ENCODE assay signal across 1 cellular context in the genomic region with DNA sequence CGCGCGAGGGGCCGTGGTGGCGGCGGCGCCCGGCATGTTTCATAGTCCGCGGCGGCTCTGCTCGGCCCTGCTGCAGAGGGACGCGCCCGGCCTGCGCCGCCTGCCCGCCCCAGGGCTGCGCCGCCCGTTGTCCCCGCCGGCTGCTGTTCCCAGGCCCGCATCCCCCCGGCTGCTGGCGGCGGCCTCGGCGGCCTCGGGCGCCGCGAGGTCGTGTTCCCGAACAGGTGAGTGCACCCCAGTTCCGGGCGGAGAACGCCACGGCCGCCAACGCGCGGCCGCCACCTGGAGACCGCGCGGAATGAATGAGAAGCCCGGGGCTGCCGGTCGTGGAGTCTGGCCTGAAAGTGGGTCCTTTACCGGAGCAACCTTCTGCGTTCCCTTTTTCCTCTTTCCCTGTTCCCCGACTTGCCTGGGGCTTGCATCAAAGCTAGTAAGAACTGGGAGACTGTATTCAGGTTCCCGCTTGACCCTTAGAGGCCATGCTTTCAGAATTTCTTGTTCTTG.
TF ChIP-seq lines count a peak whose summit lies in the region.

No MANE protein-coding gene starts in this region.

TF ChIP-seq in HepG2, 621 proteins besides CTCF, POLR2A, EP300 and RAD21 (continued from another document):
- TF ChIP-seq, protein P1, sequence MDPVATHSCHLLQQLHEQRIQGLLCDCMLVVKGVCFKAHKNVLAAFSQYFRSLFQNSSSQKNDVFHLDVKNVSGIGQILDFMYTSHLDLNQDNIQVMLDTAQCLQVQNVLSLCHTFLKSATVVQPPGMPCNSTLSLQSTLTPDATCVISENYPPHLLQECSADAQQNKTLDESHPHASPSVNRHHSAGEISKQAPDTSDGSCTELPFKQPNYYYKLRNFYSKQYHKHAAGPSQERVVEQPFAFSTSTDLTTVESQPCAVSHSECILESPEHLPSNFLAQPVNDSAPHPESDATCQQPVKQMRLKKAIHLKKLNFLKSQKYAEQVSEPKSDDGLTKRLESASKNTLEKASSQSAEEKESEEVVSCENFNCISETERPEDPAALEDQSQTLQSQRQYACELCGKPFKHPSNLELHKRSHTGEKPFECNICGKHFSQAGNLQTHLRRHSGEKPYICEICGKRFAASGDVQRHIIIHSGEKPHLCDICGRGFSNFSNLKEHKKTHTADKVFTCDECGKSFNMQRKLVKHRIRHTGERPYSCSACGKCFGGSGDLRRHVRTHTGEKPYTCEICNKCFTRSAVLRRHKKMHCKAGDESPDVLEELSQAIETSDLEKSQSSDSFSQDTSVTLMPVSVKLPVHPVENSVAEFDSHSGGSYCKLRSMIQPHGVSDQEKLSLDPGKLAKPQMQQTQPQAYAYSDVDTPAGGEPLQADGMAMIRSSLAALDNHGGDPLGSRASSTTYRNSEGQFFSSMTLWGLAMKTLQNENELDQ (CRISPR knock-in tag; IDR thresholded peaks at IDR 0.05; ENCODE audit: borderline replicate concordance) = no peak
- TF ChIP-seq MBNL3 (CRISPR knock-in tag; conservative IDR thresholded peaks at IDR 0.05) (no peak), THYN1 (CRISPR knock-in tag; IDR thresholded peaks at IDR 0.05; ENCODE audit: borderline replicate concordance, low read depth) (no peak)
